ENCODE assay signal across 28 cellular contexts in the genomic region with DNA sequence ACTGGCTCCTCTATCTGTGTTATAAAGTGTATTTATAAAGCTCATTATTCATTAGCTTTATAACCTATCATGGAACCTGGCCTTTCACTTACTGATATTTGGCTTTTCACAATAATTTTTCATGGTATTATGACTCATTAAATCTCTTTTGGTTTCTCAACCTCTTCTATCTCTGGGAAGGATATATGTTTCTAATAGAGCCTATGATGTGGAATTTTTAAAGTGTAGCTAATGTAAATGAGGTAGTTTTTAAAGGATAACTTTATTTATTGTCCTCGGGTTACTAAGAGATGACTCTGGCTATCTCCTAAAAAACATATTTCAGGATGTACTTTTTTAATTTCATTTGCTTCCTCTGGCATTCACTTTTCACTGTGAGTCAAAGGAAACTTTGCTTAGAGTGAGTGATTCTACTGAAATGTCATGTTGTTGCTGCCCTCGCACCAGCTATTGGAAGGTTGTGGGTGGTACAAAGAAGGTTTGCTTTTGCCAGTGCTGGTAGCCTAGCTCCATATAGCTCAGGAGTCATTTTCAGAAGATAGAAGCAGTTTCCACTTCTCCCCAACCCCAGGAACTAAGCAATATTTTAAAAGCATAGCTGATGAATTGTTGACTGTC.
"Had no signal": no experiment of that assay in that cellular context is flagged by ENCODE, and none has a peak within 500 bp of the region (broad histone marks: within the 10 kb centered on the region; RNA-seq: fewer than 3 reads in every experiment).

No MANE protein-coding gene starts in this region.

- DNase-seq: dermis blood vessel endothelial cell; effector memory CD8-positive, alpha-beta T cell; erythroblast; esophagus squamous epithelium; glutamatergic neuron; immature natural killer cell; islet precursor cell; kidney glomerular epithelial cell; left colon; left ventricle myocardium inferior; lower lobe of right lung; natural killer cell; stimulated activated CD4-positive, alpha-beta T cell treated with anti-CD3 and anti-CD28 coated beads, Interleukin-12 subunit alpha, Interleukin-12 subunit beta, amount 100 ng/mL, for 4 hours; stimulated activated CD4-positive, alpha-beta T cell treated with anti-CD3 and anti-CD28 coated beads, Interleukin-1b, Interleukin-23, amount 100 ng/mL, for 48 hours; stimulated activated CD4-positive, alpha-beta T cell treated with anti-CD3 and anti-CD28 coated beads, Interleukin-4, amount 100 ng/mL, for 1 hour; stimulated activated naive CD4-positive, alpha-beta T cell treated with Interleukin-2 at 50 U/mL for 16 hours; stomach; thyroid gland; trophoblast cell had no signal

- H3K27ac ChIP-seq: coronary artery, esophagus squamous epithelium, left ventricle myocardium inferior, lower lobe of right lung, parathyroid adenoma, right atrium auricular region, stomach, thyroid gland, vagina had no signal

- H3K9me3 ChIP-seq: esophagus squamous epithelium, left ventricle myocardium inferior, lower lobe of right lung, right atrium auricular region, stomach, thyroid gland, vagina had no signal

- H3K4me1 ChIP-seq: esophagus squamous epithelium, left ventricle myocardium inferior, lower lobe of right lung, parathyroid adenoma, right atrium auricular region, stomach, thyroid gland, vagina had no signal

- H3K9me3 Mint-ChIP-seq: effector memory CD8-positive, alpha-beta T cell; natural killer cell; stimulated activated effector memory CD8-positive, alpha-beta T cell treated with anti-CD3 and anti-CD28 coated beads, Interleukin-12 subunit alpha, Interleukin-12 subunit beta, amount 100 ng/mL, for 72 hours had no signal

- H3K4me3 Mint-ChIP-seq: effector memory CD8-positive, alpha-beta T cell; immature natural killer cell; natural killer cell; stimulated activated effector memory CD8-positive, alpha-beta T cell treated with anti-CD3 and anti-CD28 coated beads, Interleukin-12 subunit alpha, Interleukin-12 subunit beta, amount 100 ng/mL, for 72 hours had no signal

- H3K4me3 ChIP-seq: coronary artery, esophagus squamous epithelium, left ventricle myocardium inferior, lower lobe of right lung, right atrium auricular region, smooth muscle cell, stomach, thyroid gland, vagina had no signal

- FAIRE-seq: endometrium had no signal

- H3K4me1 Mint-ChIP-seq: immature natural killer cell; natural killer cell; stimulated activated effector memory CD8-positive, alpha-beta T cell treated with anti-CD3 and anti-CD28 coated beads, Interleukin-12 subunit alpha, Interleukin-12 subunit beta, amount 100 ng/mL, for 72 hours had no signal

- H3K79me2 ChIP-seq: parathyroid adenoma had no signal

- H3K9ac ChIP-seq: parathyroid adenoma had no signal

- H2AFZ ChIP-seq: parathyroid adenoma had no signal

- ATAC-seq: effector memory CD8-positive, alpha-beta T cell; left colon; lower lobe of right lung; natural killer cell; sciatic nerve had no signal

- H3K27ac Mint-ChIP-seq: effector memory CD8-positive, alpha-beta T cell; immature natural killer cell; natural killer cell; progenitor cell of endocrine pancreas; stimulated activated effector memory CD8-positive, alpha-beta T cell treated with anti-CD3 and anti-CD28 coated beads, Interleukin-12 subunit alpha, Interleukin-12 subunit beta, amount 100 ng/mL, for 72 hours had no signal

- H3K36me3 Mint-ChIP-seq: immature natural killer cell; natural killer cell; stimulated activated effector memory CD8-positive, alpha-beta T cell treated with anti-CD3 and anti-CD28 coated beads, Interleukin-12 subunit alpha, Interleukin-12 subunit beta, amount 100 ng/mL, for 72 hours had no signal

- H3K36me3 ChIP-seq: esophagus squamous epithelium, left ventricle myocardium inferior, lower lobe of right lung, right atrium auricular region, stomach, thyroid gland, vagina had no signal

- H3K4me2 ChIP-seq: smooth muscle cell had no signal

- H3K27me3 ChIP-seq: right atrium auricular region, stomach, thyroid gland, vagina had no signal
